In genomic region chr13:29920018-29920643, GRCh38 we compare ENCODE assay signal across 1 cellular context.
TF ChIP-seq lines count a peak whose summit lies in the region.

No MANE protein-coding gene starts in this region.

TF ChIP-seq in liver, 16 proteins besides CTCF, POLR2A, EP300 and RAD21 (continued from another document):
- TF ChIP-seq SP1 (IDR thresholded peaks at IDR 0.05) (peak; percentile 27), RXRA (IDR thresholded peaks at IDR 0.05) (peak; percentile 71 to 85), MAX (IDR thresholded peaks at IDR 0.05) (peak; percentile 24), GABPA (IDR thresholded peaks at IDR 0.05 in 1 of 2, conservative IDR thresholded peaks at IDR 0.05 in 1 of 2) (no peak), HNF4A (conservative IDR thresholded peaks at IDR 0.05) (peak; percentile 78 to 81), EGR1 (IDR thresholded peaks at IDR 0.05; ENCODE audit: low read depth in 2 of 2) (peak in 1 of 2 donors; percentile 21)
